In genomic region chr9:124419832-124420489, GRCh38 we compare ENCODE assay signal across 12 cellular contexts. TPM values are rescaled to one million over a fixed set of nuclear protein-coding genes. Genes with fewer than 3 reads are reported as not detected.
DNase-seq lines count a peak whose midpoint lies in the region; ATAC-seq and TF ChIP-seq lines count a peak whose summit lies in the region.
"Had no signal": no experiment of that assay in that cellular context is flagged by ENCODE, and none has a peak within 500 bp of the region (broad histone marks: within the 10 kb centered on the region; RNA-seq: fewer than 3 reads in every experiment).

No MANE protein-coding gene starts in this region.

- peak overlapping the region in 9 of 11 experiments; percentile 5 to 57 (median 12); a peak in 12 of 22 replicates for H3K4me2 ChIP-seq in BLaER1 treated with 17β-estradiol and CSF1 and Interleukin-3, amounts not matched to agents 10 nM and 100 nM
- no peak overlapping the region for H3K4me2 ChIP-seq in GM23338

- no peak for DNase-seq in GM23338 (ENCODE audit: low spot score)
- DNase-seq in mesothelial cell of epicardium (ENCODE audit: low spot score in 2 of 2, unreplicated experiment in 2 of 2): no peak
- no peak for DNase-seq in NCI-H226
- no peak for DNase-seq in NOMO-1 (lab: John Stamatoyannopoulos, UW; ENCODE audit: unreplicated experiment in 2 of 2)
- DNase-seq in stimulated activated CD4-positive, alpha-beta T cell treated with anti-CD3 and anti-CD28 coated beads, Interleukin-4, amount 100 ng/mL, for 4 hours: no peak
- no peak for DNase-seq in SW 1271 (lab: John Stamatoyannopoulos, UW)
- DNase-seq: SIG-M5 had no signal

- 0 out of 2 replicates have a peak, but pooled peaks cover 2% of the 10 kb centered on the region for H3F3A ChIP-seq in GM23338 (replicated peaks; ENCODE audit: low read depth)

- TF ChIP-seq CTCF in GM23338 (conservative IDR thresholded peaks at IDR 0.05; ENCODE audit: low read depth in 2 of 2) (no peak), VCaP (conservative IDR thresholded peaks at IDR 0.05) (peak; percentile 65), mesothelial cell of epicardium (IDR thresholded peaks at IDR 0.05; ENCODE audit: unreplicated experiment) (peak; percentile 24)

- H3K27ac ChIP-seq in BLaER1 treated with 17β-estradiol and CSF1 and Interleukin-3, amounts not matched to agents 10 nM and 100 nM: 0 out of 22 replicates have a peak overlapping the region, but pooled peaks of 1 of the 11 experiments have one; percentile 6
- H3K27ac ChIP-seq in GM23338 (ENCODE audit: low read depth) (no peak overlapping the region), VCaP (no peak overlapping the region)

- H3K36me3 Mint-ChIP-seq in GM23338 (ENCODE audit: low read depth) (peaks cover 3% of the 10 kb centered on the region; the same call in 1 of the 3 replicates), mesothelial cell of epicardium (peaks cover 2% of the 10 kb centered on the region)
- H3K36me3 Mint-ChIP-seq: immature natural killer cell had no signal

- H3K9me2 ChIP-seq in GM23338 (ENCODE audit: insufficient read depth): no peaks in the 10 kb centered on the region

- H4K20me1 ChIP-seq in BLaER1 treated with 17β-estradiol and CSF1 and Interleukin-3, amounts not matched to agents 10 nM and 100 nM: 0 out of 22 replicates have a peak, but pooled peaks cover 0 to 6% (median 0%) of the 10 kb centered on the region in 11 experiments
- H4K20me1 ChIP-seq in GM23338 (replicated peaks; ENCODE audit: insufficient read depth): no peaks in the 10 kb centered on the region

- peaks cover 0 to 30% (median 18%) of the 10 kb centered on the region in 10 experiments; a peak in 16 of 20 replicates for H3K4me1 ChIP-seq in BLaER1 treated with 17β-estradiol and CSF1 and Interleukin-3, amounts not matched to agents 10 nM and 100 nM
- H3K4me1 ChIP-seq in GM23338 (ENCODE audit: insufficient read depth): no peaks in the 10 kb centered on the region

- H3K4me3 ChIP-seq in BLaER1 treated with 17β-estradiol and CSF1 and Interleukin-3, amounts not matched to agents 10 nM and 100 nM: no peak overlapping the region
- H3K4me3 ChIP-seq in GM23338: no peak overlapping the region

- no peaks in the 10 kb centered on the region for H3K27me3 ChIP-seq in BLaER1 treated with 17β-estradiol and CSF1 and Interleukin-3, amounts not matched to agents 10 nM and 100 nM
- H3K27me3 ChIP-seq in GM23338 (ENCODE audit: insufficient read depth): no peaks in the 10 kb centered on the region

- no peak overlapping the region for H3K4me3 Mint-ChIP-seq in GM23338
- no peak overlapping the region for H3K4me3 Mint-ChIP-seq in mesothelial cell of epicardium
- H3K4me3 Mint-ChIP-seq: immature natural killer cell had no signal

- H2AFZ ChIP-seq in GM23338: peak overlapping the region; percentile 85; the same call in 1 of the 2 replicates

- peaks cover 1% of the 10 kb centered on the region for H3K79me2 ChIP-seq in GM23338 (replicated peaks; ENCODE audit: insufficient read depth)

- H3K9me3 ChIP-seq in BLaER1 treated with 17β-estradiol and CSF1 and Interleukin-3, amounts not matched to agents 10 nM and 100 nM (replicated peaks in 1 of 11): peaks cover 0 to 7% (median 6%) of the 10 kb centered on the region in 11 experiments; a peak in 15 of 22 replicates

- no peak for ATAC-seq in GM23338

- H3K27ac Mint-ChIP-seq in GM23338 (no peak overlapping the region), mesothelial cell of epicardium (no peak overlapping the region)
- H3K27ac Mint-ChIP-seq: immature natural killer cell had no signal

- H3K4me1 Mint-ChIP-seq in GM23338 (peaks cover 6% of the 10 kb centered on the region; the same call in 2 of the 3 replicates), mesothelial cell of epicardium (peaks cover 2% of the 10 kb centered on the region)

- no peaks in the 10 kb centered on the region; the same call in 2 of the 3 replicates for H3K9me3 Mint-ChIP-seq in GM23338
- H3K9me3 Mint-ChIP-seq in mesothelial cell of epicardium: peaks cover 3% of the 10 kb centered on the region

- no peaks in the 10 kb centered on the region for H3K36me3 ChIP-seq in BLaER1 treated with 17β-estradiol and CSF1 and Interleukin-3, amounts not matched to agents 10 nM and 100 nM
- no peaks in the 10 kb centered on the region for H3K36me3 ChIP-seq in GM23338 (ENCODE audit: insufficient read depth)

- H3K27me3 Mint-ChIP-seq in GM23338 (ENCODE audit: insufficient read depth, low read depth, poor library complexity) (peaks cover 8% of the 10 kb centered on the region), mesothelial cell of epicardium (ENCODE audit: low read depth) (peaks cover 20% of the 10 kb centered on the region)

- peak overlapping the region in 2 of 11 experiments; percentile 15 to 24; a peak in 1 of 22 replicates for H3K9ac ChIP-seq in BLaER1 treated with 17β-estradiol and CSF1 and Interleukin-3, amounts not matched to agents 10 nM and 100 nM

TF ChIP-seq in GM23338, 12 proteins besides CTCF, POLR2A, EP300 and RAD21:
- no peak for TF ChIP-seq NANOG (IDR thresholded peaks at IDR 0.05; ENCODE audit: borderline replicate concordance)

RNA-seq across cellular contexts. Expression of gene PSMB7, which starts 4.7 kb away (rescaled TPM):
- 255 and 364 TPM in 2 replicates for total RNA-seq in GM23338 (2014; rRNA removed; shearing (Covaris generic))
- polyA plus RNA-seq in GM23338 (2016; fragmentation: Nextera tagmentation; extraction: Ambion mirVana): 238 and 268 TPM in 2 replicates
- total RNA-seq in mesothelial cell of epicardium: 137 to 142 TPM (median 139 TPM) in 3 replicates

RNA-seq across cellular contexts. Expression of gene ADGRD2, which starts 30.3 kb away (rescaled TPM):
- total RNA-seq in GM23338 (2014; rRNA removed; shearing (Covaris generic)): 0.45 TPM in 1 of 2 replicates, not detected in the other
- polyA plus RNA-seq in GM23338 (2016; fragmentation: Nextera tagmentation; extraction: Ambion mirVana): 0.78 and 0.89 TPM in 2 replicates
- 0.62 to 0.78 TPM (median 0.63 TPM) in 3 replicates for total RNA-seq in mesothelial cell of epicardium
- total RNA-seq: frontal cortex, urinary bladder had no signal
- polyA plus RNA-seq: immature natural killer cell, urinary bladder had no signal

Comparison
In these comparisons a context has a peak if more than half of its experiments do, and no peak if none do; other contexts are left out.
1. CTCF ChIP-seq: peak in VCaP (single experiment) and mesothelial cell of epicardium (single experiment); none in GM23338 (0 of 2).